Comparison of ENCODE assay signal across 31 cellular contexts in genomic region chr9:135167356-135167755, GRCh38.
"Had no signal": no experiment of that assay in that cellular context is flagged by ENCODE, and none has a peak within 500 bp of the region (broad histone marks: within the 10 kb centered on the region; RNA-seq: fewer than 3 reads in every experiment).

No MANE protein-coding gene starts in this region.

- H2AFZ ChIP-seq: PC-9 had no signal

- H3K4me2 ChIP-seq: PC-9 had no signal

- H3K4me3 ChIP-seq: PC-9, SK-N-MC had no signal

- FAIRE-seq: RCC 7860 had no signal

- H3K36me3 ChIP-seq: brain microvascular endothelial cell, WERI-Rb-1 had no signal

- H3K27ac ChIP-seq: brain microvascular endothelial cell, PC-9, RWPE1, SK-N-MC, WERI-Rb-1 had no signal

- DNase-seq: activated CD4-positive, alpha-beta memory T cell treated with anti-CD3 and anti-CD28 coated beads, Interleukin-2, amount 10 ng/mL, durations not matched to agents 7 days and 5 days; activated CD4-positive, alpha-beta T cell treated with anti-CD3 and anti-CD28 coated beads for 1 hour; activated CD4-positive, alpha-beta T cell treated with anti-CD3 and anti-CD28 coated beads for 48 hours; activated CD4-positive, CD25-positive, alpha-beta regulatory T cell; activated CD8-positive, alpha-beta memory T cell treated with anti-CD3 and anti-CD28 coated beads for 24 hours; activated CD8-positive, alpha-beta memory T cell treated with anti-CD3 and anti-CD28 coated beads, Interleukin-2, amount 10 ng/mL, durations not matched to agents 7 days and 5 days; activated CD8-positive, alpha-beta memory T cell treated with anti-CD3 and anti-CD28 coated beads, Interleukin-2, amount 50 U/mL, for 48 hours; activated effector memory CD4-positive, alpha-beta T cell treated with Interleukin-2 at 50 U/mL for 16 hours; activated naive CD4-positive, alpha-beta T cell treated with anti-CD3 and anti-CD28 coated beads, Interleukin-2, amount 10 ng/mL, durations not matched to agents 7 days and 5 days; activated naive CD8-positive, alpha-beta T cell treated with anti-CD3 and anti-CD28 coated beads, Interleukin-2, amount 50 U/mL, for 24 hours; activated T-cell treated with anti-CD3 and anti-CD28 coated beads, Interleukin-2, amount 50 U/mL, for 48 hours; aorta; brain microvascular endothelial cell; central memory CD4-positive, alpha-beta T cell; Karpas-422; KBM-7; NCI-H1105; NCI-H1417 treated with DMSO at 0.1 percent for 48 hours; NCI-H1694; NCI-H1930; NCI-H2081 treated with DMSO at 0.1 percent for 48 hours; NCI-H446 treated with DMSO at 0.1 percent for 48 hours; NCI-H524 treated with DMSO at 0.1 percent for 48 hours; NK-92 treated with Interleukin-12 subunit alpha and Interleukin-12 subunit beta, amount 100 ng/mL, for 24 hours; PC-9; Right ventricle myocardium superior; T1000; WERI-Rb-1 had no signal

- ATAC-seq: activated CD8-positive, alpha-beta memory T cell treated with anti-CD3 and anti-CD28 coated beads, Interleukin-2, amount 10 ng/mL, durations not matched to agents 7 days and 5 days; activated naive CD8-positive, alpha-beta T cell treated with anti-CD3 and anti-CD28 coated beads, Interleukin-2, amount 50 U/mL, for 24 hours had no signal

- H3K27me3 ChIP-seq: brain microvascular endothelial cell had no signal
